Comparison of ENCODE assay signal across 21 cellular contexts in genomic region chr11:13349581-13349980, GRCh38.
DNase-seq lines count a peak whose midpoint lies in the region; ATAC-seq and FAIRE-seq lines count a peak whose summit lies in the region.
"Had no signal": no experiment of that assay in that cellular context is flagged by ENCODE, and none has a peak within 500 bp of the region (broad histone marks: within the 10 kb centered on the region; RNA-seq: fewer than 3 reads in every experiment).

No MANE protein-coding gene starts in this region.

- no peaks in the 10 kb centered on the region for H3K9me3 Mint-ChIP-seq in stimulated activated naive CD8-positive, alpha-beta T cell treated with anti-CD3 and anti-CD28 coated beads, Interleukin-15, Interleukin-2, amounts not matched to agents 100 ng/mL and 50 ng/mL, for 24 hours
- H3K9me3 Mint-ChIP-seq in stimulated activated naive CD8-positive, alpha-beta T cell treated with anti-CD3 and anti-CD28 coated beads, Interleukin-15, amount 100 ng/mL, for 72 hours, result no peaks in the 10 kb centered on the region
- H3K9me3 Mint-ChIP-seq in activated T-helper 1 cell treated with anti-CD3 and anti-CD28 coated beads, Interleukin-12 subunit alpha, Interleukin-12 subunit beta, Interleukin-2, Interleukin-4 antibody, amounts not matched to agents 30 ng/mL and 10 ng/mL and 1 ng/mL, durations not matched to agents 14 hours and 24 hours and 36 hours, result no peaks in the 10 kb centered on the region
- no peaks in the 10 kb centered on the region for H3K9me3 Mint-ChIP-seq in immature natural killer cell
- H3K9me3 Mint-ChIP-seq: CD14-positive monocyte; CD4-positive, alpha-beta memory T cell; GM23338; IgD-negative memory B cell had no signal

- peak overlapping the region; percentile 26 for H3K27ac Mint-ChIP-seq in stimulated activated naive CD8-positive, alpha-beta T cell treated with anti-CD3 and anti-CD28 coated beads, Interleukin-15, Interleukin-2, amounts not matched to agents 100 ng/mL and 50 ng/mL, for 24 hours
- no peak overlapping the region for H3K27ac Mint-ChIP-seq in stimulated activated naive CD8-positive, alpha-beta T cell treated with anti-CD3 and anti-CD28 coated beads, Interleukin-15, amount 100 ng/mL, for 72 hours
- peak overlapping the region; percentile 18 for H3K27ac Mint-ChIP-seq in activated T-helper 1 cell treated with anti-CD3 and anti-CD28 coated beads, Interleukin-12 subunit alpha, Interleukin-12 subunit beta, Interleukin-2, Interleukin-4 antibody, amounts not matched to agents 30 ng/mL and 10 ng/mL and 1 ng/mL, durations not matched to agents 14 hours and 24 hours and 36 hours
- H3K27ac Mint-ChIP-seq in immature natural killer cell, result peak overlapping the region in 4 of 6 donors; percentile 21 to 48 (median 43)
- H3K27ac Mint-ChIP-seq: GM23338, IgD-negative memory B cell had no signal

- H3K27me3 ChIP-seq in small intestine (ENCODE audit: control insufficient read depth in 2 of 2, insufficient read depth in 2 of 2, low read length in 2 of 2), result no peaks in the 10 kb centered on the region

- H3K27me3 Mint-ChIP-seq in stimulated activated naive CD8-positive, alpha-beta T cell treated with anti-CD3 and anti-CD28 coated beads, Interleukin-15, Interleukin-2, amounts not matched to agents 100 ng/mL and 50 ng/mL, for 24 hours, result no peaks in the 10 kb centered on the region
- H3K27me3 Mint-ChIP-seq in stimulated activated naive CD8-positive, alpha-beta T cell treated with anti-CD3 and anti-CD28 coated beads, Interleukin-15, amount 100 ng/mL, for 72 hours, result no peaks in the 10 kb centered on the region
- no peaks in the 10 kb centered on the region for H3K27me3 Mint-ChIP-seq in activated T-helper 1 cell treated with anti-CD3 and anti-CD28 coated beads, Interleukin-12 subunit alpha, Interleukin-12 subunit beta, Interleukin-2, Interleukin-4 antibody, amounts not matched to agents 30 ng/mL and 10 ng/mL and 1 ng/mL, durations not matched to agents 14 hours and 24 hours and 36 hours (ENCODE audit: insufficient read depth)
- H3K27me3 Mint-ChIP-seq in immature natural killer cell (ENCODE audit: low read depth in 3 of 3), result peaks cover 0 to 2% (median 0%) of the 10 kb centered on the region in 3 donors
- H3K27me3 Mint-ChIP-seq: CD4-positive, alpha-beta memory T cell; IgD-negative memory B cell had no signal

- H3K4me3 ChIP-seq in small intestine (ENCODE audit: low read depth in 1 of 2, low read length in 2 of 2), result no peak overlapping the region
- H3K4me3 ChIP-seq: A549, GM23338 had no signal

- intact Hi-C loops in activated T-helper 1 cell treated with anti-CD3 and anti-CD28 coated beads, Interleukin-12 subunit alpha, Interleukin-12 subunit beta, Interleukin-2, Interleukin-4 antibody, amounts not matched to agents 30 ng/mL and 10 ng/mL and 1 ng/mL, durations not matched to agents 14 hours and 24 hours and 36 hours (cut with micrococcal nuclease), result no loop called here

- H3K4me1 Mint-ChIP-seq in stimulated activated naive CD8-positive, alpha-beta T cell treated with anti-CD3 and anti-CD28 coated beads, Interleukin-15, Interleukin-2, amounts not matched to agents 100 ng/mL and 50 ng/mL, for 24 hours (ENCODE audit: low read depth), result peaks cover 22% of the 10 kb centered on the region
- H3K4me1 Mint-ChIP-seq in stimulated activated naive CD8-positive, alpha-beta T cell treated with anti-CD3 and anti-CD28 coated beads, Interleukin-15, amount 100 ng/mL, for 72 hours, result peaks cover 28% of the 10 kb centered on the region
- peaks cover 17% of the 10 kb centered on the region for H3K4me1 Mint-ChIP-seq in activated T-helper 1 cell treated with anti-CD3 and anti-CD28 coated beads, Interleukin-12 subunit alpha, Interleukin-12 subunit beta, Interleukin-2, Interleukin-4 antibody, amounts not matched to agents 30 ng/mL and 10 ng/mL and 1 ng/mL, durations not matched to agents 14 hours and 24 hours and 36 hours (ENCODE audit: low read depth)
- H3K4me1 Mint-ChIP-seq in immature natural killer cell, result peaks cover 51 to 78% of the 10 kb centered on the region in 2 donors

- no peaks in the 10 kb centered on the region for H3K4me1 ChIP-seq in small intestine (ENCODE audit: control insufficient read depth in 2 of 2, insufficient read depth in 1 of 2, low read depth in 1 of 2, low read length in 1 of 2)

- no peak for DNase-seq in stimulated activated naive CD8-positive, alpha-beta T cell treated with anti-CD3 and anti-CD28 coated beads, Interleukin-15, amount 100 ng/mL, for 72 hours
- no peak for DNase-seq in activated T-helper 1 cell treated with anti-CD3 and anti-CD28 coated beads, Interleukin-12 subunit alpha, Interleukin-12 subunit beta, Interleukin-2, Interleukin-4 antibody, amounts not matched to agents 30 ng/mL and 10 ng/mL and 1 ng/mL, durations not matched to agents 14 hours and 24 hours and 36 hours (ENCODE audit: low spot score)
- DNase-seq in immature natural killer cell, result no peak
- no peak for DNase-seq in small intestine
- DNase-seq in NCI-H2171 (lab: John Stamatoyannopoulos, UW), result no peak
- DNase-seq: AML-193; CD4-positive, alpha-beta memory T cell; DMS153; DMS79; GDM1; HCEC 1CT had no signal

- 94 to 96% (median 95%) methylated on average over 6 of the region's 6 CpGs for WGBS in small intestine, 3 donors

- H3K4me3 Mint-ChIP-seq in stimulated activated naive CD8-positive, alpha-beta T cell treated with anti-CD3 and anti-CD28 coated beads, Interleukin-15, Interleukin-2, amounts not matched to agents 100 ng/mL and 50 ng/mL, for 24 hours, result no peak overlapping the region
- H3K4me3 Mint-ChIP-seq in stimulated activated naive CD8-positive, alpha-beta T cell treated with anti-CD3 and anti-CD28 coated beads, Interleukin-15, amount 100 ng/mL, for 72 hours, result no peak overlapping the region
- no peak overlapping the region for H3K4me3 Mint-ChIP-seq in activated T-helper 1 cell treated with anti-CD3 and anti-CD28 coated beads, Interleukin-12 subunit alpha, Interleukin-12 subunit beta, Interleukin-2, Interleukin-4 antibody, amounts not matched to agents 30 ng/mL and 10 ng/mL and 1 ng/mL, durations not matched to agents 14 hours and 24 hours and 36 hours
- H3K4me3 Mint-ChIP-seq in immature natural killer cell, result no peak overlapping the region
- H3K4me3 Mint-ChIP-seq: CD14-positive monocyte; CD4-positive, alpha-beta memory T cell; GM23338; IgD-negative memory B cell had no signal

- peaks cover 0 to 5% of the 10 kb centered on the region in 2 donors for H3K36me3 ChIP-seq in small intestine (ENCODE audit: control insufficient read depth in 2 of 2, insufficient read depth in 2 of 2, low read length in 2 of 2)

- no peak for ATAC-seq in stimulated activated naive CD8-positive, alpha-beta T cell treated with anti-CD3 and anti-CD28 coated beads, Interleukin-15, amount 100 ng/mL, for 72 hours
- no peak for ATAC-seq in HG03520 (IDR thresholded peaks at IDR 0.05; ENCODE audit: unreplicated experiment)
- ATAC-seq: A549, GM23338, HepG2 had no signal

- no peak for FAIRE-seq in small intestine (lab: Jason Lieb, UNC)
- FAIRE-seq: A549, GM18507, H54, HepG2, HTR-8/SVneo had no signal

- no peak overlapping the region for H3K27ac ChIP-seq in small intestine (ENCODE audit: low read depth in 1 of 2, low read length in 1 of 2)
- H3K27ac ChIP-seq: A549 had no signal

- H3K36me3 Mint-ChIP-seq in stimulated activated naive CD8-positive, alpha-beta T cell treated with anti-CD3 and anti-CD28 coated beads, Interleukin-15, Interleukin-2, amounts not matched to agents 100 ng/mL and 50 ng/mL, for 24 hours (ENCODE audit: low read depth), result peaks cover 21% of the 10 kb centered on the region
- H3K36me3 Mint-ChIP-seq in activated T-helper 1 cell treated with anti-CD3 and anti-CD28 coated beads, Interleukin-12 subunit alpha, Interleukin-12 subunit beta, Interleukin-2, Interleukin-4 antibody, amounts not matched to agents 30 ng/mL and 10 ng/mL and 1 ng/mL, durations not matched to agents 14 hours and 24 hours and 36 hours (ENCODE audit: low read depth), result peaks cover 19% of the 10 kb centered on the region
- H3K36me3 Mint-ChIP-seq in immature natural killer cell, result peaks cover 0 to 15% (median 4%) of the 10 kb centered on the region in 3 donors

- H3K9me3 ChIP-seq in small intestine (ENCODE audit: control insufficient read depth, low read depth), result no peaks in the 10 kb centered on the region
- H3K9me3 ChIP-seq: A549 had no signal

Comparison
In these comparisons a context has a peak if more than half of its experiments do, and no peak if none do; other contexts are left out.
1. H3K27ac Mint-ChIP-seq: peak in stimulated activated naive CD8-positive, alpha-beta T cell treated with anti-CD3 and anti-CD28 coated beads, Interleukin-15, Interleukin-2, amounts not matched to agents 100 ng/mL and 50 ng/mL, for 24 hours (single experiment), activated T-helper 1 cell treated with anti-CD3 and anti-CD28 coated beads, Interleukin-12 subunit alpha, Interleukin-12 subunit beta, Interleukin-2, Interleukin-4 antibody, amounts not matched to agents 30 ng/mL and 10 ng/mL and 1 ng/mL, durations not matched to agents 14 hours and 24 hours and 36 hours (single experiment) and immature natural killer cell (4 of 6); none in stimulated activated naive CD8-positive, alpha-beta T cell treated with anti-CD3 and anti-CD28 coated beads, Interleukin-15, amount 100 ng/mL, for 72 hours (0 of 2).